Comparison of ENCODE assay signal across 15 cellular contexts in genomic region chr1:167409183-167409582, GRCh38.
A peak's percentile ranks its signal among the peaks of the same experiment; 100 is the strongest.
DNase-seq lines count a peak whose midpoint lies in the region; ATAC-seq, FAIRE-seq and TF ChIP-seq lines count a peak whose summit lies in the region.
"Had no signal": no experiment of that assay in that cellular context is flagged by ENCODE, and none has a peak within 500 bp of the region (broad histone marks: within the 10 kb centered on the region; RNA-seq: fewer than 3 reads in every experiment).

No MANE protein-coding gene starts in this region.

- H3K27me3 Mint-ChIP-seq in glutamatergic neuron (ENCODE audit: unreplicated experiment): no peaks in the 10 kb centered on the region

- no peak overlapping the region for H3K9ac ChIP-seq in DND-41 (ENCODE audit: low read depth, low read length)
- no peak overlapping the region for H3K9ac ChIP-seq in KMS-11
- no peak overlapping the region for H3K9ac ChIP-seq in liver (ENCODE audit: low read depth in 1 of 2, low read length in 2 of 2)
- no peak overlapping the region for H3K9ac ChIP-seq in colonic mucosa (ENCODE audit: low read depth in 2 of 2, low read length in 2 of 2)
- H3K9ac ChIP-seq: GM23248 had no signal

- intact Hi-C loops in colonic mucosa (cut with DNase I): no loop called here

- peaks cover 6% of the 10 kb centered on the region for H3K4me1 Mint-ChIP-seq in glutamatergic neuron (ENCODE audit: low read depth, unreplicated experiment)

- H3K27me3 ChIP-seq in DND-41 (ENCODE audit: insufficient read depth, low read length, poor library complexity) (no peaks in the 10 kb centered on the region), KMS-11 (ENCODE audit: insufficient read depth, low read depth) (no peaks in the 10 kb centered on the region), liver (ENCODE audit: control insufficient read depth in 4 of 4, insufficient read depth in 4 of 4, low read length in 3 of 4) (no peaks in the 10 kb centered on the region), colonic mucosa (no peaks in the 10 kb centered on the region)
- H3K27me3 ChIP-seq: gastrocnemius medialis had no signal

- 95% methylated on average over 1 of the region's 1 CpG for WGBS in liver

- H3K9me3 Mint-ChIP-seq in glutamatergic neuron (ENCODE audit: unreplicated experiment): no peaks in the 10 kb centered on the region

- no peaks in the 10 kb centered on the region for H4K20me1 ChIP-seq in DND-41 (ENCODE audit: insufficient read depth, low read length)
- no peaks in the 10 kb centered on the region for H4K20me1 ChIP-seq in KMS-11 (ENCODE audit: insufficient read depth)

- FAIRE-seq in TTC549 (lab: Jason Lieb, UNC): peak; percentile 22

- TF ChIP-seq RAD21 in liver (IDR thresholded peaks at IDR 0.05): peak; percentile 41 to 62

- H3K4me1 ChIP-seq in DND-41 (ENCODE audit: insufficient read depth, low read length) (no peaks in the 10 kb centered on the region), KMS-11 (ENCODE audit: low read depth, poor library complexity, severe bottlenecking) (no peaks in the 10 kb centered on the region), liver (ENCODE audit: control insufficient read depth in 4 of 4, insufficient read depth in 4 of 4, low read length in 3 of 4) (no peaks in the 10 kb centered on the region), colonic mucosa (no peaks in the 10 kb centered on the region)
- H3K4me1 ChIP-seq: gastrocnemius medialis had no signal

- H3K4me2 ChIP-seq in DND-41 (ENCODE audit: insufficient read depth, low read length) (no peak overlapping the region), KMS-11 (no peak overlapping the region)

- H3K36me3 Mint-ChIP-seq in glutamatergic neuron (ENCODE audit: unreplicated experiment): no peaks in the 10 kb centered on the region

- no peak for DNase-seq in DND-41
- DNase-seq in glutamatergic neuron: no peak
- DNase-seq in colonic mucosa: no peak
- no peak for DNase-seq in SKM-1 (lab: John Stamatoyannopoulos, UW; ENCODE audit: unreplicated experiment)
- DNase-seq: activated CD4-positive, CD25-positive, alpha-beta regulatory T cell treated with anti-CD3 and anti-CD28 coated beads, Interleukin-2, amount 50 U/mL, for 72 hours; activated gamma-delta T cell treated with Interleukin-2 at 50 U/mL for 16 hours; gastrocnemius medialis; GM23248; mesenchymal stem cell; right cardiac atrium had no signal

- H3K79me2 ChIP-seq in DND-41 (ENCODE audit: insufficient read depth, low read length): no peaks in the 10 kb centered on the region
- H3K79me2 ChIP-seq in KMS-11 (ENCODE audit: insufficient read depth, low read depth): no peaks in the 10 kb centered on the region

- TF ChIP-seq CTCF in DND-41 (IDR thresholded peaks at IDR 0.05; ENCODE audit: borderline replicate concordance, extremely low read depth, low read length, poor library complexity, severe bottlenecking) (peak; percentile 42), KMS-11 (conservative IDR thresholded peaks at IDR 0.05; ENCODE audit: low read depth, low read length) (peak; percentile 38; the same call in 1 of the 2 replicates), liver (IDR thresholded peaks at IDR 0.05; ENCODE audit: low read depth, low read length, missing input control) (peak; percentile 19), glutamatergic neuron (IDR thresholded peaks at IDR 0.05; ENCODE audit: partially characterized antibody, unreplicated experiment) (no peak), colonic mucosa (IDR thresholded peaks at IDR 0.05) (no peak)

- no peak overlapping the region for H3K27ac Mint-ChIP-seq in glutamatergic neuron (ENCODE audit: unreplicated experiment)

- H3K4me3 Mint-ChIP-seq in glutamatergic neuron (ENCODE audit: unreplicated experiment): no peak overlapping the region

- H3K36me3 ChIP-seq in DND-41 (ENCODE audit: insufficient read depth, low read length): peaks cover 39% of the 10 kb centered on the region
- no peaks in the 10 kb centered on the region for H3K36me3 ChIP-seq in KMS-11 (ENCODE audit: insufficient read depth)
- peaks cover 0 to 9% (median 6%) of the 10 kb centered on the region in 4 donors for H3K36me3 ChIP-seq in liver (ENCODE audit: control insufficient read depth in 4 of 4, insufficient read depth in 3 of 4, low read depth in 1 of 4, low read length in 3 of 4)
- no peaks in the 10 kb centered on the region for H3K36me3 ChIP-seq in colonic mucosa

- H3K27ac ChIP-seq in DND-41 (ENCODE audit: low read length): no peak overlapping the region
- no peak overlapping the region for H3K27ac ChIP-seq in KMS-11
- no peak overlapping the region for H3K27ac ChIP-seq in liver (ENCODE audit: low read depth in 1 of 2, low read length in 2 of 2)
- H3K27ac ChIP-seq in colonic mucosa: no peak overlapping the region
- H3K27ac ChIP-seq: coronary artery, gastrocnemius medialis, GM23248 had no signal

- ATAC-seq in DND-41 (ENCODE audit: insufficient read depth, low read depth): peak; percentile 58; the same call in 1 of the 3 replicates
- no peak for ATAC-seq in HG03108 (IDR thresholded peaks at IDR 0.05; ENCODE audit: unreplicated experiment)
- ATAC-seq: gastrocnemius medialis, right cardiac atrium had no signal

- no peak overlapping the region for H3K4me3 ChIP-seq in DND-41 (ENCODE audit: low read depth in 1 of 2, low read length in 2 of 2)
- no peak overlapping the region for H3K4me3 ChIP-seq in KMS-11 (IDR thresholded peaks at IDR 0.05; ENCODE audit: insufficient read depth, low read depth, low read length)
- H3K4me3 ChIP-seq in liver (ENCODE audit: low read depth in 1 of 3, low read length in 3 of 3): no peak overlapping the region
- H3K4me3 ChIP-seq in colonic mucosa: no peak overlapping the region
- H3K4me3 ChIP-seq: coronary artery, gastrocnemius medialis, GM23248 had no signal

- H2AFZ ChIP-seq in DND-41 (ENCODE audit: low read depth, low read length) (no peak overlapping the region), KMS-11 (ENCODE audit: low read depth) (no peak overlapping the region)
- H2AFZ ChIP-seq: GM23248 had no signal

- H3K9me3 ChIP-seq in DND-41 (ENCODE audit: insufficient read depth, low read length, severe bottlenecking) (no peaks in the 10 kb centered on the region), liver (ENCODE audit: control insufficient read depth in 4 of 4, low read length in 3 of 4) (no peaks in the 10 kb centered on the region), colonic mucosa (no peaks in the 10 kb centered on the region)
- H3K9me3 ChIP-seq: gastrocnemius medialis had no signal

TF ChIP-seq in liver, 16 proteins besides CTCF, POLR2A, EP300 and RAD21 (continues in another document):
- TF ChIP-seq GABPA (IDR thresholded peaks at IDR 0.05 in 1 of 2, conservative IDR thresholded peaks at IDR 0.05 in 1 of 2) (no peak), YY1 (IDR thresholded peaks at IDR 0.05) (no peak), REST (IDR thresholded peaks at IDR 0.05) (no peak), SP1 (IDR thresholded peaks at IDR 0.05) (no peak), HNF4G (IDR thresholded peaks at IDR 0.05) (no peak), MAX (IDR thresholded peaks at IDR 0.05) (no peak), RXRA (IDR thresholded peaks at IDR 0.05) (no peak), HNF4A (conservative IDR thresholded peaks at IDR 0.05) (no peak), JUND (IDR thresholded peaks at IDR 0.05) (no peak), EGR1 (IDR thresholded peaks at IDR 0.05; ENCODE audit: low read depth in 2 of 2) (no peak), TAF1 (conservative IDR thresholded peaks at IDR 0.05) (no peak), ATF3 (IDR thresholded peaks at IDR 0.05) (no peak), FOXA2 (IDR thresholded peaks at IDR 0.05) (no peak), FOXA1 (IDR thresholded peaks at IDR 0.05) (no peak)

Comparison
In these comparisons a context has a peak if more than half of its experiments do, and no peak if none do; other contexts are left out.
1. CTCF ChIP-seq: peak in DND-41 (single experiment), KMS-11 (single experiment) and liver (single experiment); none in glutamatergic neuron (single experiment) and colonic mucosa (single experiment).